7 cellular contexts compared by ENCODE assay signal in the genomic region with DNA sequence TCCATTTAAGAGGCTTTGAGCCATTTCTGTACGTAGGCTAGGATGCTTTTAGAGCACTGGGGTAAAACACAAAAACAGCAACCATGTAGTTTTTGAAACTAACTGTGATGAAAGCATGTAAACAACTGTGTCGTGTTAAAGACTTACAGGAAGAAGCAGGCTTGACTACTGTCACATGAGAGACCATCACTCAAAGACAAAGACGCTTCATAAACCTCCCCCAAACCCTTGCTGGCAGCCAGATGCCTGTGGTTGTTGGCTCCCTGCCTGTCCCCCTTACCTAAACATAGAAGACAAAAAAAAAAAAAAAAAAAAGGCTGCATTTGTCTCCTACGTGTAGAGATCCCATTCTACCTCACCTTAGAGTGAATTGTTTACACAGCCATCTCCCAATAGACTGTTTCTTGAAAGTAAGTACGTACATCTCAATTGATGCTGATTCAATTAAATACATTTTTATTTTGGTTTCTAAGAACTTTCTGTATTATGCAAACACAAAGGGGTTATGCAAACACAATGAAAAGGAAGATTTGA.
A peak's percentile ranks its signal among the peaks of the same experiment; 100 is the strongest.
DNase-seq lines count a peak whose midpoint lies in the region; TF ChIP-seq lines count a peak whose summit lies in the region.
"Not testable (repeated sequence)": the region's sequence is repeated elsewhere in the genome, so short reads cannot be mapped to it uniquely, and the experiment has no call there.

No MANE protein-coding gene starts in this region.

- POLR2A ChIA-PET in activated CD4-positive, alpha-beta T cell treated with anti-CD3 and anti-CD28 coated beads, Interleukin-2, amount 10 ng/mL, durations not matched to agents 7 days and 5 days (lab: Charles Lee): not testable (repeated sequence)

- H3K36me3 Mint-ChIP-seq in activated CD4-positive, alpha-beta T cell treated with anti-CD3 and anti-CD28 coated beads, Interleukin-2, amount 10 ng/mL, durations not matched to agents 7 days and 5 days (ENCODE audit: low read depth): not testable (repeated sequence)

- TF ChIP-seq CTCF in choroid plexus epithelial cell (conservative IDR thresholded peaks at IDR 0.05; ENCODE audit: low read depth, low read length): not testable (repeated sequence)

- H3K4me1 Mint-ChIP-seq in activated CD4-positive, alpha-beta T cell treated with anti-CD3 and anti-CD28 coated beads, Interleukin-2, amount 10 ng/mL, durations not matched to agents 7 days and 5 days: peaks cover 12% of the 10 kb centered on the region

- peak overlapping the region; percentile 79 for H3K27ac Mint-ChIP-seq in activated CD4-positive, alpha-beta T cell treated with anti-CD3 and anti-CD28 coated beads, Interleukin-2, amount 10 ng/mL, durations not matched to agents 7 days and 5 days

- H3K27me3 Mint-ChIP-seq in activated CD4-positive, alpha-beta T cell treated with anti-CD3 and anti-CD28 coated beads, Interleukin-2, amount 10 ng/mL, durations not matched to agents 7 days and 5 days: not testable (repeated sequence)

- not testable (repeated sequence) for H3K9me3 Mint-ChIP-seq in activated CD4-positive, alpha-beta T cell treated with anti-CD3 and anti-CD28 coated beads, Interleukin-2, amount 10 ng/mL, durations not matched to agents 7 days and 5 days

- DNase-seq in DMS79 treated with DMSO at 0.1 percent for 48 hours (lab: John Stamatoyannopoulos, UW) (peak; percentile 77), NCI-H1092 treated with DMSO at 0.1 percent for 48 hours (lab: John Stamatoyannopoulos, UW) (peak; percentile 36), NCI-H2081 treated with DMSO at 0.1 percent for 48 hours (lab: John Stamatoyannopoulos, UW) (peak; percentile 39), NCI-H69 (lab: John Stamatoyannopoulos, UW) (peak; percentile 63), choroid plexus epithelial cell (ENCODE audit: low read depth) (peak; percentile 29), islet precursor cell (peak; percentile 57)
- DNase-seq in activated CD4-positive, alpha-beta T cell treated with anti-CD3 and anti-CD28 coated beads, Interleukin-2, amount 10 ng/mL, durations not matched to agents 7 days and 5 days: not testable (repeated sequence)

- not testable (repeated sequence) for H3K4me3 ChIP-seq in choroid plexus epithelial cell (ENCODE audit: low read depth, low read length)

- not testable (repeated sequence) for H3K4me3 Mint-ChIP-seq in activated CD4-positive, alpha-beta T cell treated with anti-CD3 and anti-CD28 coated beads, Interleukin-2, amount 10 ng/mL, durations not matched to agents 7 days and 5 days

- CTCF ChIA-PET in activated CD4-positive, alpha-beta T cell treated with anti-CD3 and anti-CD28 coated beads, Interleukin-2, amount 10 ng/mL, durations not matched to agents 7 days and 5 days (lab: Charles Lee): not testable (repeated sequence)
